In the genomic region with DNA sequence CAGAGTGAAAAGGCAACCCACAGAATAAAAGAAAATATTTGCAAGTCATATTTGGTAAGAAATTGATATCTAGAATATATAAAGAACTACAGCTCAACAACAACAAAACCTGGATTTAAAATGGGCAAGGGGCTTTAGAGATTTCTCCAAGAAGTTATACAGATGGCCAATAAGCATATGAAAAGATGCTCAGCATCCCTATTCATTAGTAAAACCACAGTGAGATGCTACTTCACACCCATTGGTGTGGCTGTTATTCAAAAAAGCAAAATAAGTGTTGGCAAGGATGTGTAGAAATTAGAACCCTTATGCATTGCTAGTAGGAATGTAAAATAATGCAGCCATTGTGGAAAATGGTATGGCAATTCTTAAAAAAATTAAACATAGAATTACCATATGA, we compare ENCODE assay signal across 20 cellular contexts.
"Had no signal": no experiment of that assay in that cellular context is flagged by ENCODE, and none has a peak within 500 bp of the region (broad histone marks: within the 10 kb centered on the region; RNA-seq: fewer than 3 reads in every experiment).

No MANE protein-coding gene starts in this region.

- H3K4me1 ChIP-seq: pancreas, right lobe of liver, tibial nerve had no signal

- H3K4me1 Mint-ChIP-seq: nephron progenitor cell had no signal

- ATAC-seq: left cardiac atrium; left lung; naive thymus-derived CD4-positive, alpha-beta T cell; pancreas; right lobe of liver; stimulated activated naive B cell treated with anti-CD40 and anti-IgM and Interleukin-4, amounts not matched to agents 10 μg/mL and 1 μg/mL and 100 μg/mL, for 72 hours had no signal

- H3K4me3 Mint-ChIP-seq: naive thymus-derived CD4-positive, alpha-beta T cell; nephron progenitor cell; stimulated activated naive B cell treated with anti-CD40 and anti-IgM and Interleukin-4, amounts not matched to agents 10 μg/mL and 1 μg/mL and 100 μg/mL, for 72 hours; stimulated activated naive CD8-positive, alpha-beta T cell treated with anti-CD3 and anti-CD28 coated beads, Interleukin-15, Interleukin-2, amounts not matched to agents 100 ng/mL and 50 ng/mL, for 24 hours had no signal

- DNase-seq: dorsolateral prefrontal cortex; effector CD4-positive, alpha-beta T cell; hypothalamus; left cardiac atrium; left lung; mesendoderm; midbrain; naive thymus-derived CD4-positive, alpha-beta T cell; nephron progenitor cell; pancreas; right lobe of liver; small intestine; stimulated activated CD4-positive, alpha-beta T cell treated with anti-CD3 and anti-CD28 coated beads, Interleukin-15, amount 100 ng/mL, for 24 hours; stimulated activated CD4-positive, alpha-beta T cell treated with anti-CD3 and anti-CD28 coated beads, Interleukin-2, amount 100 ng/mL, for 48 hours; stimulated activated naive B cell treated with anti-CD40 and anti-IgM and Interleukin-4, amounts not matched to agents 10 μg/mL and 1 μg/mL and 100 μg/mL, for 72 hours; upper lobe of left lung had no signal

- H3K27ac Mint-ChIP-seq: nephron progenitor cell; progenitor cell of endocrine pancreas; stimulated activated naive CD8-positive, alpha-beta T cell treated with anti-CD3 and anti-CD28 coated beads, Interleukin-15, Interleukin-2, amounts not matched to agents 100 ng/mL and 50 ng/mL, for 24 hours had no signal

- H3K27me3 Mint-ChIP-seq: naive thymus-derived CD4-positive, alpha-beta T cell; progenitor cell of endocrine pancreas; stimulated activated naive B cell treated with anti-CD40 and anti-IgM and Interleukin-4, amounts not matched to agents 10 μg/mL and 1 μg/mL and 100 μg/mL, for 72 hours; stimulated activated naive CD8-positive, alpha-beta T cell treated with anti-CD3 and anti-CD28 coated beads, Interleukin-15, Interleukin-2, amounts not matched to agents 100 ng/mL and 50 ng/mL, for 24 hours had no signal

- H3K9me3 ChIP-seq: left lung, pancreas, right lobe of liver, thoracic aorta, tibial nerve, upper lobe of left lung had no signal

- H3K27ac ChIP-seq: dorsolateral prefrontal cortex, left lung, pancreas, right lobe of liver, thoracic aorta, tibial nerve, upper lobe of left lung had no signal

- H3K36me3 ChIP-seq: pancreas, thoracic aorta had no signal

- H3K9me3 Mint-ChIP-seq: naive thymus-derived CD4-positive, alpha-beta T cell; nephron progenitor cell; stimulated activated naive B cell treated with anti-CD40 and anti-IgM and Interleukin-4, amounts not matched to agents 10 μg/mL and 1 μg/mL and 100 μg/mL, for 72 hours; stimulated activated naive CD8-positive, alpha-beta T cell treated with anti-CD3 and anti-CD28 coated beads, Interleukin-15, Interleukin-2, amounts not matched to agents 100 ng/mL and 50 ng/mL, for 24 hours had no signal

- H3K4me3 ChIP-seq: dorsolateral prefrontal cortex, left lung, pancreas, right lobe of liver, thoracic aorta, tibial nerve, upper lobe of left lung had no signal

- H3K27me3 ChIP-seq: dorsolateral prefrontal cortex, left lung, pancreas, right lobe of liver, tibial nerve, upper lobe of left lung had no signal
